ENCODE assay signal across 8 cellular contexts in genomic region chr6:157823001-157823522, GRCh38. TPM values are rescaled to one million over a fixed set of nuclear protein-coding genes. Genes with fewer than 3 reads are reported as not detected.
A peak's percentile ranks its signal among the peaks of the same experiment; 100 is the strongest.
DNase-seq lines count a peak whose midpoint lies in the region; ATAC-seq, FAIRE-seq and TF ChIP-seq lines count a peak whose summit lies in the region.

Gene SNX9 (plus strand): TSS chr6:157823246. CDS start chr6:157823435, 189 bp downstream.

- no peaks in the 10 kb centered on the region for H3K9me3 ChIP-seq in H1 (ENCODE audit: insufficient read depth in 2 of 2, low read depth in 1 of 2, low read length in 1 of 2)
- no peaks in the 10 kb centered on the region for H3K9me3 ChIP-seq in mesenchymal stem cell (ENCODE audit: control insufficient read depth, low read length)

- peak within 1 kb of the TSS; percentile 85 for H3K4ac ChIP-seq in H1 (replicated peaks; ENCODE audit: insufficient read length, low read depth, low read length)
- H3K4ac ChIP-seq in mesenchymal stem cell (ENCODE audit: low read depth in 1 of 2, low read length in 2 of 2): peak within 1 kb of the TSS; percentile 87 to 96

- H2BK12ac ChIP-seq in H1 (ENCODE audit: low read depth, low read length) (no peak within 1 kb of the TSS; the same call in 1 of the 2 replicates), mesenchymal stem cell (ENCODE audit: low read length in 2 of 2) (peak within 1 kb of the TSS; percentile 23 to 77)

- H3K4me3 ChIP-seq in AG04449 (ENCODE audit: low read depth, low read length) (peak within 1 kb of the TSS; percentile 79), H1 (ENCODE audit: extremely low read depth in 1 of 4, insufficient read depth in 2 of 4, low read depth in 3 of 4, low read length in 4 of 4) (peak within 1 kb of the TSS; percentile 65 to 81 (median 66)), mesenchymal stem cell (ENCODE audit: insufficient read depth in 1 of 2, low read depth in 1 of 2, low read length in 2 of 2) (peak within 1 kb of the TSS; percentile 93 to 98)

- no peak within 1 kb of the TSS for H2BK15ac ChIP-seq in H1 (ENCODE audit: low read length)
- peak within 1 kb of the TSS; percentile 99 for H2BK15ac ChIP-seq in mesenchymal stem cell (ENCODE audit: low read depth, poor library complexity, severe bottlenecking)

- H2AK5ac ChIP-seq in H1 (ENCODE audit: low read depth, low read length): no peak within 1 kb of the TSS
- H2AK5ac ChIP-seq in mesenchymal stem cell (ENCODE audit: low read length, severe bottlenecking): peak within 1 kb of the TSS; percentile 22

- no peak within 1 kb of the TSS for H2BK20ac ChIP-seq in H1 (ENCODE audit: low read length)

- H2AFZ ChIP-seq in H1 (ENCODE audit: low read length) (0 out of 2 replicates have a peak within 1 kb of the TSS, but pooled peaks have one; percentile 6), mesenchymal stem cell (ENCODE audit: low read depth, low read length) (peak within 1 kb of the TSS; percentile 71)

- H3K4me2 ChIP-seq in H1 (ENCODE audit: insufficient read depth in 1 of 2, low read depth in 2 of 2, low read length in 2 of 2) (peak within 1 kb of the TSS; percentile 72 to 80), mesenchymal stem cell (ENCODE audit: low read length, poor library complexity, severe bottlenecking) (peak within 1 kb of the TSS; percentile 72)

- no peak for FAIRE-seq in H1 (lab: Jason Lieb, UNC)

- peak; percentile 59 for ATAC-seq in GM18858 (IDR thresholded peaks at IDR 0.05; ENCODE audit: unreplicated experiment)
- ATAC-seq in HG03060 (IDR thresholded peaks at IDR 0.05; ENCODE audit: low read depth, unreplicated experiment): peak; percentile 35

- no peak for TF ChIP-seq EP300 in H1 (IDR thresholded peaks at IDR 0.05; ENCODE audit: borderline replicate concordance in 1 of 2, low read depth in 2 of 2, low read length in 2 of 2)

- H3K23me2 ChIP-seq in H1 (ENCODE audit: low read depth, low read length): peaks cover 4% of the 10 kb centered on the region

- DNase-seq in AG04449 (ENCODE audit: low read depth, low spot score) (no peak), NCI-H748 treated with DMSO at 0.1 percent for 48 hours (lab: John Stamatoyannopoulos, UW) (peak; percentile 44), H1 (ENCODE audit: low read depth in 1 of 2, low spot score in 2 of 2) (peak in 1 of 2 experiments; percentile 72), mesenchymal stem cell (peak; percentile 82)
- DNase-seq in stimulated activated CD8-positive, alpha-beta memory T cell treated with anti-CD3 and anti-CD28 coated beads, Interleukin-15, amount 100 ng/mL, for 24 hours (ENCODE audit: low read depth): peak; percentile 35

- peak in 1 of 2 experiments; percentile 35; a peak in 1 of 3 replicates for TF ChIP-seq POLR2A in H1 (IDR thresholded peaks at IDR 0.05; ENCODE audit: control extremely low read depth in 1 of 2, low read depth in 2 of 2, low read length in 2 of 2)

- H3K27ac ChIP-seq in H1 (ENCODE audit: low read depth, low read length): peak within 1 kb of the TSS; percentile 67
- peak within 1 kb of the TSS; percentile 54 for H3K27ac ChIP-seq in mesenchymal stem cell (ENCODE audit: low read length, poor library complexity, severe bottlenecking)

- peak within 1 kb of the TSS; percentile 86 for H4K5ac ChIP-seq in H1 (ENCODE audit: insufficient read length, low read depth, low read length)

- H2BK5ac ChIP-seq in H1 (ENCODE audit: low read depth, low read length) (peak within 1 kb of the TSS; percentile 49; the same call in 1 of the 2 replicates), mesenchymal stem cell (ENCODE audit: low read depth, low read length, poor library complexity, severe bottlenecking) (peak within 1 kb of the TSS; percentile 79)

- 1% methylated on average over 19 of the region's 91 CpGs; no CpG with 5 or more reads in 1 of the 2 experiments for WGBS in H1 (ENCODE audit: extremely low coverage in 1 of 2, insufficient coverage in 1 of 2, insufficient read length in 1 of 2, insufficient replicate concordance in 2 of 2, low coverage in 1 of 2, low lambda C conversion rate in 2 of 2, missing lambda C conversion rate in 1 of 2), 2 experiments
- WGBS in mesenchymal stem cell: 0% methylated on average over 14 of the region's 91 CpGs

- H3K18ac ChIP-seq in H1 (ENCODE audit: extremely low read depth, low read length) (peak within 1 kb of the TSS; percentile 87), mesenchymal stem cell (ENCODE audit: low read depth in 1 of 2, low read length in 2 of 2) (peak within 1 kb of the TSS; percentile 95 to 98)

- TF ChIP-seq CTCF in AG04449 (IDR thresholded peaks at IDR 0.05; ENCODE audit: insufficient read depth, low read length, missing control alignments) (no peak), H1 (IDR thresholded peaks at IDR 0.05; ENCODE audit: control extremely low read depth in 1 of 3, insufficient read depth in 1 of 3, low read depth in 1 of 3, low read length in 3 of 3) (no peak)

- H3K27me3 ChIP-seq in H1 (replicated peaks in 1 of 4; ENCODE audit: control insufficient read depth in 3 of 4, extremely low read depth in 1 of 4, insufficient read depth in 3 of 4, low read length in 3 of 4): no peaks in the 10 kb centered on the region
- H3K27me3 ChIP-seq in mesenchymal stem cell (ENCODE audit: control insufficient read depth in 1 of 2, insufficient read depth in 1 of 2, low read length in 2 of 2): no peaks in the 10 kb centered on the region

- CTCF ChIA-PET in AG04449 (lab: Yijun Ruan, JAX): interaction anchor here (1.0 to 1.4 kb wide), 2 partner anchors 15 to 67 kb away, joined by 4 to 7 read pairs; no protein-coding TSS in a partner anchor
- CTCF ChIA-PET in activated CD8-positive, alpha-beta memory T cell treated with anti-CD3 and anti-CD28 coated beads for 36 hours (lab: Charles Lee): no interaction called here
- CTCF ChIA-PET in H1 (lab: Charles Lee; ENCODE audit: partially characterized antibody): no interaction called here

- H2BK120ac ChIP-seq in H1 (replicated peaks; ENCODE audit: low read depth, low read length): peak within 1 kb of the TSS; percentile 33
- peak within 1 kb of the TSS; percentile 100 for H2BK120ac ChIP-seq in mesenchymal stem cell (ENCODE audit: low read depth, low read length)

- H3K79me1 ChIP-seq in H1 (ENCODE audit: low read depth, low read length) (no peaks in the 10 kb centered on the region), mesenchymal stem cell (replicated peaks; ENCODE audit: low read length, poor library complexity, severe bottlenecking) (peaks cover 1% of the 10 kb centered on the region)

- H3K56ac ChIP-seq in H1 (replicated peaks; ENCODE audit: insufficient read length, low read depth, low read length): peak within 1 kb of the TSS; percentile 86

- POLR2A ChIA-PET in AG04449 (lab: Yijun Ruan, JAX) (no interaction called here), H1 (lab: Charles Lee; ENCODE audit: partially characterized antibody) (interaction anchor here (0.8 to 1.0 kb wide), 3 partner anchors 9 to 171 kb away, joined by 3 to 6 read pairs (median 3); no protein-coding TSS in a partner anchor)
- POLR2A ChIA-PET in activated CD8-positive, alpha-beta memory T cell treated with anti-CD3 and anti-CD28 coated beads for 36 hours (lab: Charles Lee): interaction anchor here (1.0 to 1.2 kb wide), 2 partner anchors 22 to 63 kb away, joined by 3 to 9 read pairs; no protein-coding TSS in a partner anchor

- H4K91ac ChIP-seq in H1 (replicated peaks; ENCODE audit: insufficient read length, low read length) (peak within 1 kb of the TSS; percentile 73), mesenchymal stem cell (ENCODE audit: low read length) (peak within 1 kb of the TSS; percentile 99)

- H4K20me1 ChIP-seq in H1 (replicated peaks in 1 of 2; ENCODE audit: control insufficient read depth in 1 of 2, insufficient read depth in 2 of 2, low read length in 2 of 2): no peaks in the 10 kb centered on the region

- H3K23ac ChIP-seq in H1 (ENCODE audit: insufficient read length): no peak within 1 kb of the TSS
- peak within 1 kb of the TSS; percentile 93 to 98 for H3K23ac ChIP-seq in mesenchymal stem cell (ENCODE audit: low read length in 2 of 2)

- H3K36me3 ChIP-seq in H1 (ENCODE audit: control insufficient read depth in 2 of 4, insufficient read depth in 4 of 4, low read length in 3 of 4) (no peaks in the 10 kb centered on the region), mesenchymal stem cell (ENCODE audit: control insufficient read depth in 1 of 2, insufficient read depth in 2 of 2, low read depth in 1 of 2, low read length in 2 of 2) (no peaks in the 10 kb centered on the region)

- H4K8ac ChIP-seq in H1 (ENCODE audit: extremely low read depth, insufficient read depth, low read length) (peak within 1 kb of the TSS; percentile 93), mesenchymal stem cell (ENCODE audit: low read length) (peak within 1 kb of the TSS; percentile 87)

- TF ChIP-seq RAD21 in H1 (IDR thresholded peaks at IDR 0.05 in 1 of 2, conservative IDR thresholded peaks at IDR 0.05 in 1 of 2; ENCODE audit: low read depth in 2 of 2, low read length in 2 of 2): no peak; a peak in 1 of 4 replicates

- H3K9ac ChIP-seq in H1 (replicated peaks in 1 of 4; ENCODE audit: extremely low read depth in 1 of 4, low read depth in 3 of 4, low read length in 3 of 4): peak within 1 kb of the TSS; percentile 54 to 94 (median 74)
- peak within 1 kb of the TSS; percentile 98 for H3K9ac ChIP-seq in mesenchymal stem cell (ENCODE audit: low read length)

- H3K4me1 ChIP-seq in H1 (replicated peaks in 1 of 4; ENCODE audit: control insufficient read depth in 3 of 4, insufficient read depth in 4 of 4, low read length in 3 of 4): peaks cover 0 to 6% (median 5%) of the 10 kb centered on the region in 4 experiments; a peak in 3 of 7 replicates
- H3K4me1 ChIP-seq in mesenchymal stem cell (ENCODE audit: control insufficient read depth, insufficient read depth, low read depth, low read length): peaks cover 10% of the 10 kb centered on the region

- H3K14ac ChIP-seq in H1 (ENCODE audit: insufficient read length) (no peak within 1 kb of the TSS), mesenchymal stem cell (ENCODE audit: low read length in 2 of 2) (peak within 1 kb of the TSS; percentile 74 to 99)

- H3K79me2 ChIP-seq in H1 (ENCODE audit: control insufficient read depth in 1 of 2, insufficient read depth in 2 of 2, low read length in 2 of 2): peaks cover 0 to 34% of the 10 kb centered on the region in 2 experiments; a peak in 3 of 4 replicates

TF ChIP-seq in H1, 55 proteins besides CTCF, POLR2A, EP300 and RAD21 (continues in another document):
- peak; percentile 11; the same call in 1 of the 2 replicates for TF ChIP-seq TBP (IDR thresholded peaks at IDR 0.05; ENCODE audit: low read depth, low read length)

RNA-seq across cellular contexts. Expression of gene SNX9, which starts in this region (rescaled TPM):
- total RNA-seq in activated CD8-positive, alpha-beta memory T cell treated with anti-CD3 and anti-CD28 coated beads for 36 hours: 10 to 100 TPM; 72.2 to 76.4 TPM
- total RNA-seq in H1 (2021; fragmentation: NEBNext Ultra II Directional; extraction: Animal tissue kit (Norgen Biotek cat#: 25700)): 23.1 and 23.2 TPM in 2 replicates
- polyA plus RNA-seq in H1 (2011; rRNA removed): 10.9 and 11.8 TPM in 2 replicates
- polyA plus RNA-seq in H1 (2011; cell fraction: cytosol; rRNA removed): 17.8 TPM
- 14.7 TPM for polyA plus RNA-seq in H1 (2011; cell fraction: nucleus; rRNA removed)
- 14.0 to 18.2 TPM (median 16.2 TPM) in 4 replicates for polyA plus RNA-seq in H1 (2012, experiment 1 of 2)
- 3.6 TPM for polyA plus RNA-seq in H1 (2012, experiment 2 of 2)
- polyA plus RNA-seq in H1 (2013, experiment 1 of 2): 20.5 TPM
- polyA plus RNA-seq in H1 (2013, experiment 2 of 2): 20.3 TPM
- polyA minus RNA-seq in H1 (2011; rRNA and poly(A)+ RNA removed): 15.1 and 15.9 TPM in 2 replicates
- polyA minus RNA-seq in H1 (2011; cell fraction: cytosol; rRNA and poly(A)+ RNA removed): 11.9 TPM
- 10.2 TPM for polyA minus RNA-seq in H1 (2011; cell fraction: nucleus; rRNA and poly(A)+ RNA removed)
- polyA plus RNA-seq in mesenchymal stem cell (2013, experiment 1 of 2): 40.4 TPM
- 41.1 TPM for polyA plus RNA-seq in mesenchymal stem cell (2013, experiment 2 of 2)
